Comparison of ENCODE assay signal across 11 cellular contexts in the genomic region with DNA sequence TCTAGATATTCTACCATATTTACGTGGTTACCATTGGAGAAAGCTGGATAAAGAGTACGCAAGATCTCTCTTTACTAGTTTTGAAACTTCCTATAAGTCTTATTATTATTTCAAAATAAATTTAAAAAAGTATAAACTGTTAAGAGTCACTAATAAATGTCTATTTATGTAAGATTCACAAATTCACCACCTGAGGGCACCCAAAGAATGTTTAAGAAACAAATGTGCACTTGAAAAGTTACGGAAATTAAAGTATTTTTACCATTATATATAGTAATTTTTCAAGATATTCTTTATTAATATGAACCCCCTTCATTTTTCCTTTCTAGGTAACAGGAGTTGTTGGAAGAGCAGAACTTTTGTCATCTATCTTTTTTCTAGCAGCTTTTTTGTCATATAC. TPM values are rescaled to one million over a fixed set of nuclear protein-coding genes. Genes with fewer than 3 reads are reported as not detected.
A peak's percentile ranks its signal among the peaks of the same experiment; 100 is the strongest.
DNase-seq lines count a peak whose midpoint lies in the region; ATAC-seq and TF ChIP-seq lines count a peak whose summit lies in the region.
"Had no signal": no experiment of that assay in that cellular context is flagged by ENCODE, and none has a peak within 500 bp of the region (broad histone marks: within the 10 kb centered on the region; RNA-seq: fewer than 3 reads in every experiment).

No MANE protein-coding gene starts in this region.

- intact Hi-C loops in sigmoid colon (cut with DNase I), result loop anchor here (10.0 kb wide), 1 partner anchor 91 kb away; no protein-coding TSS in a partner anchor

- H3K4me1 Mint-ChIP-seq in endothelial cell (ENCODE audit: unreplicated experiment), result no peaks in the 10 kb centered on the region

- no peak overlapping the region for H3K4me3 Mint-ChIP-seq in endothelial cell (ENCODE audit: unreplicated experiment)
- H3K4me3 Mint-ChIP-seq: CD8-positive, alpha-beta T cell had no signal

- no peaks in the 10 kb centered on the region for H3K27me3 ChIP-seq in sigmoid colon

- TF ChIP-seq CTCF in endothelial cell (IDR thresholded peaks at IDR 0.05; ENCODE audit: unreplicated experiment), result peak; percentile 30
- TF ChIP-seq CTCF in sigmoid colon (IDR thresholded peaks at IDR 0.05), result peak in 3 of 4 experiments; percentile 27 to 40 (median 30)

- H3K27ac ChIP-seq in sigmoid colon, result no peak overlapping the region

- DNase-seq in NCI-H446 (lab: John Stamatoyannopoulos, UW) (peak; percentile 9 to 29), NCI-H446 treated with DMSO at 0.1 percent for 48 hours (lab: John Stamatoyannopoulos, UW) (no peak), NCI-H69 (lab: John Stamatoyannopoulos, UW) (peak; percentile 51), endothelial cell (ENCODE audit: low spot score) (no peak), sigmoid colon (no peak), mesenteric fat pad (ENCODE audit: low spot score) (no peak), UCSD-AML1 (lab: John Stamatoyannopoulos, UW; ENCODE audit: unreplicated experiment) (no peak)
- DNase-seq: activated CD8-positive, alpha-beta memory T cell treated with anti-CD3 and anti-CD28 coated beads, Interleukin-2, amount 50 U/mL, for 4 hours; CD8-positive, alpha-beta T cell; NCI-H1048 had no signal

- H3K4me1 ChIP-seq in sigmoid colon, result peaks cover 0 to 14% (median 5%) of the 10 kb centered on the region in 4 donors

- TF ChIP-seq EP300 in sigmoid colon (IDR thresholded peaks at IDR 0.05), result no peak

- H3K9me3 ChIP-seq in sigmoid colon, result no peaks in the 10 kb centered on the region

- 82 to 92% methylated on average over 3 of the region's 3 CpGs for WGBS in sigmoid colon, 2 donors

- no peaks in the 10 kb centered on the region for H3K27me3 Mint-ChIP-seq in endothelial cell (ENCODE audit: unreplicated experiment)

- H3K36me3 Mint-ChIP-seq in endothelial cell (ENCODE audit: low read depth, unreplicated experiment), result no peaks in the 10 kb centered on the region

- no peak overlapping the region for H3K27ac Mint-ChIP-seq in endothelial cell (ENCODE audit: unreplicated experiment)
- H3K27ac Mint-ChIP-seq: CD8-positive, alpha-beta T cell had no signal

- no peak overlapping the region for H3K4me3 ChIP-seq in sigmoid colon

- H3K9me3 Mint-ChIP-seq in endothelial cell (ENCODE audit: unreplicated experiment), result no peaks in the 10 kb centered on the region
- H3K9me3 Mint-ChIP-seq: CD8-positive, alpha-beta T cell had no signal

- peaks cover 0 to 4% (median 0%) of the 10 kb centered on the region in 4 donors for H3K36me3 ChIP-seq in sigmoid colon

- no peak for TF ChIP-seq POLR2A in sigmoid colon (IDR thresholded peaks at IDR 0.05)

- ATAC-seq in GM21526 (IDR thresholded peaks at IDR 0.05; ENCODE audit: low FRiP score, unreplicated experiment), result no peak
- ATAC-seq: CD8-positive, alpha-beta T cell had no signal

RNA-seq across cellular contexts. Expression of a gene that starts 11.9 kb away (rescaled TPM):
- total RNA-seq in endothelial cell (ENCODE audit: unreplicated experiment) (21.4 TPM), sigmoid colon (10 to 100 TPM; 14.4 to 22.2 (median 20.7) TPM), mesenteric fat pad (17.9 TPM)
- polyA plus RNA-seq in sigmoid colon, result 1 to 10 TPM in 2 of 3 donors, under 1 TPM in 1; 0.46 to 2.6 (median 1.2) TPM

RNA-seq across cellular contexts. Expression of a gene that starts 12.1 kb away (rescaled TPM):
- total RNA-seq in endothelial cell (ENCODE audit: unreplicated experiment) (13.9 TPM), sigmoid colon (10 to 100 TPM; 14.1 to 17.5 (median 15.9) TPM), mesenteric fat pad (11.5 TPM)
- 1 to 10 TPM; 2.3 to 7.2 (median 5.1) TPM for polyA plus RNA-seq in sigmoid colon

Comparison
In these comparisons a context has a peak if more than half of its experiments do, and no peak if none do; other contexts are left out.
1. DNase-seq: peak in NCI-H446 (2 of 2) and NCI-H69 (single experiment); none in NCI-H446 treated with DMSO at 0.1 percent for 48 hours (single experiment), endothelial cell (single experiment), sigmoid colon (single experiment), mesenteric fat pad (single experiment) and UCSD-AML1 (single experiment).